ENCODE assay signal across 13 cellular contexts in the genomic region with DNA sequence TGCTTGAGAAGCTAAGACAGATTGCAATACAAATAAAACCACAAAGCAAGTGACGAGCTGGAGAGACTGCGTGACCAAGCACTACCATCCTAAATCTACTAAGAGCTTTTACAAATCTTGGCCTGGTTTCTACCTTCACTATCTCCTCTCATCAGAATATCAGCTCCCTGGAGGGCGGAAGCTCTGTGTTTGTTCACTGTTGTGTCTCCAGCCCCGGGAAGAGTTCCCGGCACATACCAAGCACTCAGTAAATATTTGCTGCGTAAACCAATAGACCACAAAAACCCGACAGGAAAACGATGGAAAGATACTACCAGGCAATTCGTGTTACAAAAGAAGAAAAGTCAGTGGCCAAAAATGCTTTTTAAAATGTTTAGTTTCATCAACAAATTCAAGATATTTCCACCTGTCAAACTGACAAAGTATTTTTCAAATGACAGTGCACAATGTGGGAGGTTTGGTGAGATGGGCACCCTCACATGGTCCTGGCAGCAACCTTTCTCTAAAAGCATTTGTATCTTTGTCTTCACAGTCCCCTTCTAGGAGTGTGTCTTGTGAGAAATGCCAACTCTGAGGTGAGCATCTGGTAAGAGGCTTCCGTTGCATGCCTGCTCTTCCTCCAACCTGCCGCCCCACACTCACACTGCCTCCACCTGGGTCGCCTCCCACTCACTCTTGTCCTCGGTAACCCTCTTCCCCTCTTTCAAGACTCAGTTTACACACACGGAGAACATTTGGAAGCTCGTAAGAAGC. TPM values are rescaled to one million over a fixed set of nuclear protein-coding genes. Genes with fewer than 3 reads are reported as not detected.
DNase-seq lines count a peak whose midpoint lies in the region; ATAC-seq and TF ChIP-seq lines count a peak whose summit lies in the region.
"Had no signal": no experiment of that assay in that cellular context is flagged by ENCODE, and none has a peak within 500 bp of the region (broad histone marks: within the 10 kb centered on the region; RNA-seq: fewer than 3 reads in every experiment).

No MANE protein-coding gene starts in this region.

- no TSS peak for BruUV-seq in Calu3 (replicated peaks; lab: Mats Ljungman, UMichigan)

- peak overlapping the region; percentile 59; the same call in 1 of the 2 replicates for H3K4me3 Mint-ChIP-seq in HFFc6
- H3K4me3 Mint-ChIP-seq in T-cell = peak overlapping the region in 1 of 3 donors; percentile 32
- H3K4me3 Mint-ChIP-seq in Calu3 (ENCODE audit: low read depth, unreplicated experiment) = no peak overlapping the region

- POLR2A ChIA-PET in BJ (lab: Charles Lee) (no interaction called here), T-cell (lab: Charles Lee) (interaction anchor here in 1 of 2 donors (0.6 kb wide), 1 partner anchor 455 kb away, joined by 3 read pairs; no protein-coding TSS in a partner anchor)

- intact Hi-C loops in Calu3 (cut with micrococcal nuclease; ENCODE audit: unreplicated experiment) = no loop called here

- H3K27me3 ChIP-seq in BJ (ENCODE audit: control insufficient read depth, insufficient read depth, low read length) = no peaks in the 10 kb centered on the region
- H3K27me3 ChIP-seq: gastroesophageal sphincter, tibial artery had no signal

- no peak overlapping the region for H3K4me3 ChIP-seq in BJ (ENCODE audit: low read depth, low read length)
- H3K4me3 ChIP-seq: gastroesophageal sphincter, tibial artery had no signal

- ATAC-seq in T-cell (replicated peaks in 1 of 4) (peak in 1 of 4 experiments; percentile 29), GM21723 (IDR thresholded peaks at IDR 0.05; ENCODE audit: unreplicated experiment) (no peak), GM18502 (IDR thresholded peaks at IDR 0.05; ENCODE audit: poor library complexity, unreplicated experiment) (no peak), HG03196 (IDR thresholded peaks at IDR 0.05; ENCODE audit: unreplicated experiment) (no peak)
- ATAC-seq: activated naive CD4-positive, alpha-beta T cell treated with anti-CD3 and anti-CD28 coated beads, Interleukin-2, amount 50 U/mL, for 72 hours; gastroesophageal sphincter had no signal

- H3K9me3 Mint-ChIP-seq in HFFc6 (peaks cover 22% of the 10 kb centered on the region), T-cell (no peaks in the 10 kb centered on the region), Calu3 (ENCODE audit: low read depth, unreplicated experiment) (no peaks in the 10 kb centered on the region)
- H3K9me3 Mint-ChIP-seq: activated naive CD4-positive, alpha-beta T cell treated with anti-CD3 and anti-CD28 coated beads, Interleukin-2, amount 50 U/mL, for 72 hours had no signal

- H3K4me1 Mint-ChIP-seq in HFFc6 (ENCODE audit: low read depth) = peaks cover 59% of the 10 kb centered on the region
- H3K4me1 Mint-ChIP-seq in T-cell = peaks cover 12 to 23% (median 15%) of the 10 kb centered on the region in 3 donors
- H3K4me1 Mint-ChIP-seq in Calu3 (ENCODE audit: low read depth, unreplicated experiment) = peaks cover 27% of the 10 kb centered on the region

- H3K27ac Mint-ChIP-seq in HFFc6 (peak overlapping the region; percentile 86), T-cell (peak overlapping the region; percentile 55 to 81), Calu3 (ENCODE audit: unreplicated experiment) (no peak overlapping the region)
- H3K27ac Mint-ChIP-seq: activated naive CD4-positive, alpha-beta T cell treated with anti-CD3 and anti-CD28 coated beads, Interleukin-2, amount 50 U/mL, for 72 hours had no signal

- TF ChIP-seq CTCF in BJ (IDR thresholded peaks at IDR 0.05; ENCODE audit: insufficient read depth, low read depth, low read length) (no peak), HFFc6 (IDR thresholded peaks at IDR 0.05) (no peak), Calu3 (IDR thresholded peaks at IDR 0.05; ENCODE audit: unreplicated experiment) (no peak)

- H3K27me3 Mint-ChIP-seq in HFFc6 (ENCODE audit: insufficient read depth) = peaks cover 4% of the 10 kb centered on the region; the same call in 1 of the 2 replicates
- H3K27me3 Mint-ChIP-seq in T-cell = peaks cover 0 to 10% of the 10 kb centered on the region in 2 donors
- H3K27me3 Mint-ChIP-seq in Calu3 (ENCODE audit: unreplicated experiment) = peaks cover 14% of the 10 kb centered on the region

- H3K36me3 ChIP-seq in BJ (ENCODE audit: control insufficient read depth, insufficient read depth, low read length) = no peaks in the 10 kb centered on the region
- H3K36me3 ChIP-seq: gastroesophageal sphincter, tibial artery had no signal

- DNase-seq in BJ (ENCODE audit: low read depth) (peak; percentile 100), HFFc6 (peak; percentile 99), T-cell (no peak), iris pigment epithelial cell (ENCODE audit: low read depth) (peak; percentile 97), Calu3 (no peak)
- DNase-seq: NCI-H2171; stimulated activated CD4-positive, alpha-beta T cell treated with anti-CD3 and anti-CD28 coated beads, Interleukin-2, amount 100 ng/mL, for 24 hours; tibial artery had no signal

- CTCF ChIA-PET in BJ (lab: Yijun Ruan, JAX) (interaction anchor here (0.6 to 1.7 kb wide), 5 partner anchors 15 to 330 kb away, joined by 3 read pairs; no protein-coding TSS in a partner anchor), T-cell (lab: Charles Lee) (interaction anchor here (0.6 to 1.0 kb wide), 4 partner anchors 74 to 1511 kb away, joined by 3 to 7 read pairs (median 3); no protein-coding TSS in a partner anchor), Calu3 (lab: Charles Lee) (interaction anchor here (1.0 kb wide), 1 partner anchor 69 kb away, joined by 3 read pairs; no protein-coding TSS in a partner anchor)

- H3K36me3 Mint-ChIP-seq in HFFc6 (ENCODE audit: low read depth) (peaks cover 21% of the 10 kb centered on the region), T-cell (no peaks in the 10 kb centered on the region), Calu3 (ENCODE audit: insufficient read depth, unreplicated experiment) (no peaks in the 10 kb centered on the region)

RNA-seq across cellular contexts. Expression of a gene that starts 34.7 kb away (rescaled TPM):
- 0.20 and 0.63 TPM in 2 replicates for polyA plus RNA-seq in BJ (2011; rRNA removed)
- 0.24 and 0.26 TPM in 2 replicates for polyA minus RNA-seq in BJ (2011; rRNA and poly(A)+ RNA removed)
- under 1 TPM in 1 of 6 experiments, not detected in 5; 0.09 TPM for total RNA-seq in HFFc6 (2021; fragmentation: NEBNext Ultra II Directional; extraction: Animal tissue kit (Norgen Biotek cat#: 25700))
- total RNA-seq in T-cell (under 1 TPM in 2 of 5 donors, not detected in 3; 0.14 to 0.26 TPM), Calu3 (2022) (not detected in 2 replicates)
- total RNA-seq: activated naive CD4-positive, alpha-beta T cell treated with anti-CD3 and anti-CD28 coated beads, Interleukin-2, amount 50 U/mL, for 72 hours had no signal

RNA-seq across cellular contexts. Expression of a gene that starts 45.7 kb away (rescaled TPM):
- 54.5 and 107 TPM in 2 replicates for polyA plus RNA-seq in BJ (2011; rRNA removed)
- polyA minus RNA-seq in BJ (2011; rRNA and poly(A)+ RNA removed) = 29.5 and 31.6 TPM in 2 replicates
- total RNA-seq in HFFc6 (2021; fragmentation: NEBNext Ultra II Directional; extraction: Animal tissue kit (Norgen Biotek cat#: 25700)) = 10 to 100 TPM in 5 of 6 experiments, 1 to 10 TPM in 1; 9.4 to 12.9 (median 10.8) TPM
- total RNA-seq in T-cell = under 1 TPM in 4 of 5 donors, not detected in 1; 0.22 to 0.68 (median 0.46) TPM
- total RNA-seq in Calu3 (2022) = not detected in 2 replicates
- total RNA-seq: activated naive CD4-positive, alpha-beta T cell treated with anti-CD3 and anti-CD28 coated beads, Interleukin-2, amount 50 U/mL, for 72 hours had no signal

Comparison
In these comparisons a context has a peak if more than half of its experiments do, and no peak if none do; other contexts are left out.
1. DNase-seq: peak in BJ (single experiment), HFFc6 (single experiment) and iris pigment epithelial cell (single experiment); none in T-cell (0 of 34) and Calu3 (single experiment).
2. RNA of a gene that starts 45.7 kb away (total RNA-seq): 9.4 to 12.9 TPM in HFFc6; 0.22 to 0.68 TPM in T-cell and not detected in Calu3; every median in the first group is over 4 times any median in the second.